Comparison of ENCODE assay signal across 30 cellular contexts in the genomic region with DNA sequence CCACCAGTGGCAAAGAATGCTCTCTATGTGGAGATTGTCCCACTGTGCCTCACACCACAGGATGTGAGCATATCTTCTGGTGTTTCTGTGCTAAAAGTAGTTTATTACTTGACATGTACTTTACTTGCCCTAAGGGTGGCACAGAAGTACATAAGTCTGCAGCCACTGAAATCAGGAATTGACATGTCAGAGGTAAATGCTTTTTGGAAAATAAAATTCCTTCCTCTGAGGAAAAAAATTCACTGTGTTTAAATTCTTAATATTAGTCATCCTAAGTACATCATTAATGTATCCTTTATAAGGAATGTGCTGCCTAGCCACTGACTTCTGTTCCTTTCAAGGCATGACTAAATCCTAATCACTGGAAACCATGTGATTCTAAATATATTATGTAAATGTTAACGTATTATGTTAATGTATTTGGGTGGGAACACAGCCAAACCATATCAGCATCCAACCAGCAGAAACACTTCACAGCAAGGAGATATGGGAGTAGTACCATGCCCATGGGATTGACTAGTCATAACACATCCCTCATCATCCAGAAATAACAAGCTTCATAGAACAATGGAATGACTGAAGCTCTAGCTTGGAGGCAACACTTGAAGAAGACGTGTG.
DNase-seq lines count a peak whose midpoint lies in the region; ATAC-seq, FAIRE-seq and TF ChIP-seq lines count a peak whose summit lies in the region.
"Had no signal": no experiment of that assay in that cellular context is flagged by ENCODE, and none has a peak within 500 bp of the region (broad histone marks: within the 10 kb centered on the region; RNA-seq: fewer than 3 reads in every experiment).

No MANE protein-coding gene starts in this region.

- TF ChIP-seq CTCF in bronchial epithelial cell (IDR thresholded peaks at IDR 0.05; ENCODE audit: insufficient read depth, low read length, severe bottlenecking), result no peak
- TF ChIP-seq CTCF in lower lobe of right lung (IDR thresholded peaks at IDR 0.05), result no peak
- TF ChIP-seq CTCF in GM13977 (IDR thresholded peaks at IDR 0.05; ENCODE audit: extremely low read depth, insufficient read depth, missing control alignments), result no peak

- no peak for ATAC-seq in lower lobe of right lung
- ATAC-seq in GM18517 (IDR thresholded peaks at IDR 0.05; ENCODE audit: unreplicated experiment), result no peak
- ATAC-seq: A549; activated CD4-positive, CD25-positive, alpha-beta regulatory T cell treated with anti-CD3 and anti-CD28 coated beads, Interleukin-2, amount 50 U/mL, for 24 hours; activated CD8-positive, alpha-beta T cell treated with anti-CD3 and anti-CD28 coated beads for 36 hours; effector memory CD8-positive, alpha-beta T cell; left lobe of liver; naive thymus-derived CD4-positive, alpha-beta T cell had no signal

- DNase-seq in COLO829 (ENCODE audit: low spot score) (peak; percentile 35), NCI-H69 (lab: John Stamatoyannopoulos, UW) (peak; percentile 24), bronchial epithelial cell (ENCODE audit: low read depth) (peak; percentile 98), glomerular visceral epithelial cell (ENCODE audit: extremely low spot score) (peak; percentile 23), lower lobe of right lung (no peak), cerebellum (ENCODE audit: low spot score) (no peak), GM13977 (ENCODE audit: low spot score) (no peak)
- DNase-seq: activated CD8-positive, alpha-beta T cell treated with anti-CD3 and anti-CD28 coated beads for 36 hours; activated effector memory CD4-positive, alpha-beta T cell treated with anti-CD3 and anti-CD28 coated beads, Interleukin-2, amount 50 U/mL, for 16 hours; activated T-cell treated with anti-CD3 and anti-CD28 coated beads for 4 hours; DMS79 treated with DMSO at 0.1 percent for 48 hours; effector memory CD8-positive, alpha-beta T cell; GOT3; head of caudate nucleus; KG1; naive thymus-derived CD4-positive, alpha-beta T cell; NCI-H146; NCI-H748 treated with DMSO at 0.1 percent for 48 hours; occipital lobe; SHP77 treated with DMSO at 0.1 percent for 48 hours; small intestine; stimulated activated CD4-positive, alpha-beta T cell treated with anti-CD3 and anti-CD28 coated beads, Interleukin-1b, Interleukin-23, amount 100 ng/mL, for 48 hours; SW 1271 had no signal

- in situ Hi-C loops in GM13977 (cut with MboI; ENCODE audit: low pct_unique_long_range_greater_than_20kb, low sequenced_read_pairs, unreplicated experiment), result no loop called here

- no peak overlapping the region for H3K27ac ChIP-seq in lower lobe of right lung
- H3K27ac ChIP-seq: A549, esophagus muscularis mucosa had no signal

- H3K36me3 ChIP-seq in bronchial epithelial cell (ENCODE audit: control insufficient read depth, insufficient read depth, low read length) (no peaks in the 10 kb centered on the region), lower lobe of right lung (no peaks in the 10 kb centered on the region)
- H3K36me3 ChIP-seq: esophagus muscularis mucosa had no signal

- no peaks in the 10 kb centered on the region for H3K9me3 ChIP-seq in lower lobe of right lung
- H3K9me3 ChIP-seq: A549, esophagus muscularis mucosa had no signal

- H3K27me3 ChIP-seq in bronchial epithelial cell (ENCODE audit: control insufficient read depth, insufficient read depth, low read length) (no peaks in the 10 kb centered on the region), lower lobe of right lung (ENCODE audit: low read depth) (no peaks in the 10 kb centered on the region)
- H3K27me3 ChIP-seq: esophagus muscularis mucosa had no signal

- peak; percentile 40 for FAIRE-seq in bronchial epithelial cell (lab: Jason Lieb, UNC)
- FAIRE-seq: A549, colon, HTR-8/SVneo, small intestine had no signal

- H3K4me1 ChIP-seq in lower lobe of right lung, result no peaks in the 10 kb centered on the region
- H3K4me1 ChIP-seq: A549 had no signal

- intact Hi-C loops in lower lobe of right lung (cut with DNase I), result no loop called here

- H3K4me3 ChIP-seq in bronchial epithelial cell (ENCODE audit: low read depth, low read length) (no peak overlapping the region), lower lobe of right lung (no peak overlapping the region)
- H3K4me3 ChIP-seq: A549, esophagus muscularis mucosa had no signal

Comparison
In these comparisons a context has a peak if more than half of its experiments do, and no peak if none do; other contexts are left out.
1. DNase-seq: peak in COLO829 (single experiment), NCI-H69 (single experiment), bronchial epithelial cell (single experiment) and glomerular visceral epithelial cell (single experiment); none in lower lobe of right lung (single experiment), cerebellum (single experiment) and GM13977 (single experiment).